ENCODE assay signal across 1 cellular context in the genomic region with DNA sequence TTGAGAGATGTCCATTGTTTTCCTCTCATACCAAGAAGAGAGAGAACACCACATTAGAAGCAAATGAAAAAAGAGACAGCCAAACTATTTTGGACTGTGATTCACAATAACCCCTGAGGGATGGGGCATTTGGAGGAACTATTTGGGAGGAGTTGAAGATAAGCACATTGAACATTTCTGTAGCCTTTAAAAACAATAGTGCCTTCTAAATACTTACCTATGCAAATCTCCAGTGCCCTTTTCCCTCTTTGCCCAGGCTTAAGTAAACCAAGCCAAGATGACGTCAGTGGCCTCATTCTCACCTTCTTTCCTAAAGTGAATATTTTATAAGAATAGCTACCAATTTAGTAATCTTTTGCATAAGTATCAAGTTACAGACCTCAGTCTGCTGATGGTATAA.
TF ChIP-seq lines count a peak whose summit lies in the region.

No MANE protein-coding gene starts in this region.

TF ChIP-seq in HepG2, 621 proteins besides CTCF, POLR2A, EP300 and RAD21 (continued from another document):
- TF ChIP-seq ATF7 (IDR thresholded peaks at IDR 0.05) (peak; percentile 66; the same call in 1 of the 2 replicates), ATF7 (CRISPR knock-in tag; IDR thresholded peaks at IDR 0.05) (no peak), SIN3A (IDR thresholded peaks at IDR 0.05; ENCODE audit: borderline replicate concordance, low read depth, low read length) (no peak)
